17 cellular contexts compared by ENCODE assay signal in the genomic region with DNA sequence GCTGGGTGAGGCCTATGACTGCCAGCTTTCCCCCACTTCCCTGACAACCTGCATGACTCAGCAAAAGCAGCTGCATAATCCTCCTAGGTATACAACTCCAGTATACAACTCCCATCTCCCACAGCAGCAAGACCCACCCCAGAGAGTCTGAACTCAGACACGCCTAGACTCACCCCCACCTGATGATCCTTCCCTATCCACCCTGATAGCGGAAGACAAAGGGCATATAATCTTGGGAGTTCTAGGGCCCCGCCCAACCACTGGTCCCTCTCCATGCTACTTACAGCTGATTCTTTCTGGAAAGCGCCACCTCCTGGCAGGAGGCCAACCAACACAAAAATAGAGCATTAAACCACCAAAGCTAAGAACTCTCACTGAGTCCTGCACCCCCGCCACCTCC.
DNase-seq lines count a peak whose midpoint lies in the region; ATAC-seq and TF ChIP-seq lines count a peak whose summit lies in the region.
"Had no signal": no experiment of that assay in that cellular context is flagged by ENCODE, and none has a peak within 500 bp of the region (broad histone marks: within the 10 kb centered on the region; RNA-seq: fewer than 3 reads in every experiment).

No MANE protein-coding gene starts in this region.

- DNase-seq in Right ventricle myocardium inferior (ENCODE audit: missing footprints) (peak; percentile 51), heart right ventricle (no peak), IMR-90 (no peak), SK-N-DZ (ENCODE audit: low spot score) (peak; percentile 53), NCI-H2029 (lab: John Stamatoyannopoulos, UW) (no peak)
- DNase-seq: activated B cell treated with CpG ODN at 0.5 μM for 24 hours; amygdala; effector memory CD4-positive, alpha-beta T cell; head of caudate nucleus; lower lobe of right lung; NK-92 treated with Interleukin-12 subunit alpha and Interleukin-12 subunit beta, amount 100 ng/mL, for 24 hours; right cardiac atrium; stimulated activated naive CD4-positive, alpha-beta T cell treated with Interleukin-2 at 50 U/mL for 16 hours; T-helper 17 cell had no signal

- no peaks in the 10 kb centered on the region for H3K9me1 ChIP-seq in IMR-90 (ENCODE audit: insufficient read depth, low read length)

- no peak for TF ChIP-seq RAD21 in IMR-90 (IDR thresholded peaks at IDR 0.05; ENCODE audit: low read length)

- no peak overlapping the region for H3K18ac ChIP-seq in IMR-90 (ENCODE audit: low read depth, low read length)

- no peak overlapping the region for H3K9ac ChIP-seq in IMR-90 (ENCODE audit: low read depth, low read length)

- peaks cover 0 to 8% (median 0%) of the 10 kb centered on the region in 11 donors for H3K9me3 ChIP-seq in heart right ventricle
- peaks cover 5% of the 10 kb centered on the region; the same call in 1 of the 2 replicates for H3K9me3 ChIP-seq in IMR-90 (ENCODE audit: control insufficient read depth, insufficient read depth, low read length)
- H3K9me3 ChIP-seq: lower lobe of right lung had no signal

- dilution Hi-C loops in IMR-90 (cut with HindIII; ENCODE audit: low sequenced_read_pairs, unreplicated experiment): no loop called here

- no peak overlapping the region for H2AK9ac ChIP-seq in IMR-90 (replicated peaks; ENCODE audit: low read depth, low read length, poor library complexity)

- no peak overlapping the region for H3K14ac ChIP-seq in IMR-90 (replicated peaks; ENCODE audit: low read depth, low read length)

- no TSS peak for BruUV-seq in IMR-90 (replicated peaks; lab: Mats Ljungman, UMichigan)

- H3K56ac ChIP-seq in IMR-90 (ENCODE audit: extremely low read depth, insufficient read depth, low read length): no peak overlapping the region

- TF ChIP-seq CTCF in heart right ventricle (IDR thresholded peaks at IDR 0.05): no peak
- TF ChIP-seq CTCF in IMR-90 (conservative IDR thresholded peaks at IDR 0.05; ENCODE audit: low read depth, low read length): no peak

- H4K91ac ChIP-seq in IMR-90 (ENCODE audit: insufficient read depth, low read depth, low read length): no peak overlapping the region

- CTCF ChIA-PET in IMR-90 (lab: Yijun Ruan, JAX): no interaction called here

- H3K36me3 ChIP-seq in heart right ventricle (no peaks in the 10 kb centered on the region), IMR-90 (ENCODE audit: control insufficient read depth, insufficient read depth, low read length) (no peaks in the 10 kb centered on the region)
- H3K36me3 ChIP-seq: lower lobe of right lung had no signal

- no peak overlapping the region for H2BK15ac ChIP-seq in IMR-90 (ENCODE audit: low read depth, low read length)

- H3K23ac ChIP-seq in IMR-90 (ENCODE audit: low read depth, low read length): no peak overlapping the region

- WGBS in heart right ventricle, 2 donors: 86 to 90% methylated on average over 5 of the region's 5 CpGs
- WGBS in IMR-90 (ENCODE audit: extremely low coverage in 2 of 2, insufficient read length in 1 of 2), 2 experiments: 100% methylated on average over 1 of the region's 5 CpGs; no CpG with 5 or more reads in 1 of the 2 experiments

- H3K27ac ChIP-seq in heart right ventricle (no peak overlapping the region), IMR-90 (ENCODE audit: insufficient read depth, low read length) (no peak overlapping the region)
- H3K27ac ChIP-seq: lower lobe of right lung had no signal

- POLR2A ChIA-PET in IMR-90 (lab: Charles Lee; ENCODE audit: unreplicated experiment): no interaction called here

- in situ Hi-C loops in IMR-90 (cut with MboI; ENCODE audit: low sequenced_read_pairs): no loop called here

- no peak for TF ChIP-seq POLR2A in IMR-90 (IDR thresholded peaks at IDR 0.05; ENCODE audit: low read depth, low read length)

- H3K27me3 ChIP-seq in heart right ventricle (no peaks in the 10 kb centered on the region), IMR-90 (ENCODE audit: control insufficient read depth, insufficient read depth, low read length) (no peaks in the 10 kb centered on the region)

- H2BK5ac ChIP-seq in IMR-90 (ENCODE audit: low read depth, low read length, poor library complexity, severe bottlenecking): no peak overlapping the region

- no peak overlapping the region for H2BK20ac ChIP-seq in IMR-90 (ENCODE audit: low read depth, low read length)

- intact Hi-C loops in Right ventricle myocardium inferior (cut with DNase I): no loop called here
- intact Hi-C loops in heart right ventricle (cut with DNase I): no loop called here
- intact Hi-C loops in IMR-90 (cut with micrococcal nuclease): no loop called here

- no peak overlapping the region for H2AK5ac ChIP-seq in IMR-90 (ENCODE audit: low read depth, low read length)

- no peak overlapping the region for H3K4me2 ChIP-seq in IMR-90 (ENCODE audit: low read depth, low read length)

- ATAC-seq in Right ventricle myocardium inferior (no peak), heart right ventricle (no peak), IMR-90 (ENCODE audit: low read depth) (no peak), HG02884 (IDR thresholded peaks at IDR 0.05; ENCODE audit: unreplicated experiment) (no peak), GM21529 (IDR thresholded peaks at IDR 0.05; ENCODE audit: unreplicated experiment) (no peak), HG02938 (IDR thresholded peaks at IDR 0.05; ENCODE audit: unreplicated experiment) (no peak)
- ATAC-seq: lower lobe of right lung, right cardiac atrium, T-helper 17 cell had no signal

- H3K4me3 ChIP-seq in heart right ventricle (no peak overlapping the region), IMR-90 (ENCODE audit: insufficient read depth, low read depth, low read length) (no peak overlapping the region)
- H3K4me3 ChIP-seq: lower lobe of right lung had no signal

- H3K4me1 ChIP-seq in heart right ventricle (no peaks in the 10 kb centered on the region), IMR-90 (ENCODE audit: control insufficient read depth, insufficient read depth, low read length) (no peaks in the 10 kb centered on the region)
- H3K4me1 ChIP-seq: lower lobe of right lung had no signal

- no peaks in the 10 kb centered on the region for H4K20me1 ChIP-seq in IMR-90 (ENCODE audit: insufficient read depth, low read length)

- no peak overlapping the region for H4K8ac ChIP-seq in IMR-90 (ENCODE audit: low read depth in 2 of 2, low read length in 2 of 2)

- H2AFZ ChIP-seq in IMR-90 (replicated peaks; ENCODE audit: low read length, poor library complexity): no peak overlapping the region

- no peak overlapping the region for H4K5ac ChIP-seq in IMR-90 (ENCODE audit: low read depth, low read length)

- no peaks in the 10 kb centered on the region for H3K79me1 ChIP-seq in IMR-90 (ENCODE audit: low read depth in 1 of 2, low read length in 2 of 2)

- no peak overlapping the region for H2BK120ac ChIP-seq in IMR-90 (ENCODE audit: low read depth, low read length)

- H3K4ac ChIP-seq in IMR-90 (ENCODE audit: low read depth, low read length): no peak overlapping the region

TF ChIP-seq in IMR-90, 13 proteins besides CTCF, POLR2A, EP300 and RAD21:
- TF ChIP-seq RCOR1 (IDR thresholded peaks at IDR 0.05; ENCODE audit: insufficient replicate concordance, low read length) (no peak), NFE2L2 (IDR thresholded peaks at IDR 0.05; ENCODE audit: low read depth, low read length) (peak; percentile 72)
TF ChIP-seq in IMR-90: peak in this region for 1.

Comparison
In these comparisons a context has a peak if more than half of its experiments do, and no peak if none do; other contexts are left out.
1. DNase-seq: peak in Right ventricle myocardium inferior (single experiment) and SK-N-DZ (single experiment); none in heart right ventricle (0 of 2), IMR-90 (single experiment) and NCI-H2029 (single experiment).